Comparison of ENCODE assay signal across 20 cellular contexts in genomic region chr10:125103466-125104377, GRCh38. TPM values are rescaled to one million over a fixed set of nuclear protein-coding genes. Genes with fewer than 3 reads are reported as not detected.
DNase-seq lines count a peak whose midpoint lies in the region; ATAC-seq and TF ChIP-seq lines count a peak whose summit lies in the region.
"Had no signal": no experiment of that assay in that cellular context is flagged by ENCODE, and none has a peak within 500 bp of the region (broad histone marks: within the 10 kb centered on the region; RNA-seq: fewer than 3 reads in every experiment).

No MANE protein-coding gene starts in this region.

- H3K4me1 Mint-ChIP-seq in CD14-positive monocyte: peaks cover 34% of the 10 kb centered on the region
- H3K4me1 Mint-ChIP-seq: stimulated activated naive CD8-positive, alpha-beta T cell treated with anti-CD3 and anti-CD28 coated beads, Interleukin-15, amount 100 ng/mL, for 72 hours; T-cell had no signal

- TF ChIP-seq EP300 in upper lobe of left lung (IDR thresholded peaks at IDR 0.05): no peak

- H3K4me3 ChIP-seq in neutrophil (ENCODE audit: low read depth in 1 of 2, low read length in 1 of 2): no peak overlapping the region
- H3K4me3 ChIP-seq in upper lobe of left lung: no peak overlapping the region

- H3K36me3 Mint-ChIP-seq in CD14-positive monocyte: peaks cover 45 to 64% of the 10 kb centered on the region in 2 donors
- H3K36me3 Mint-ChIP-seq: T-cell had no signal

- intact Hi-C loops in CD14-positive monocyte (cut with micrococcal nuclease): no loop called here

- no peak for TF ChIP-seq CTCF in CD14-positive monocyte (IDR thresholded peaks at IDR 0.05)
- no peak for TF ChIP-seq CTCF in neutrophil (IDR thresholded peaks at IDR 0.05)
- TF ChIP-seq CTCF in upper lobe of left lung (IDR thresholded peaks at IDR 0.05): no peak

- TF ChIP-seq POLR2A in upper lobe of left lung (IDR thresholded peaks at IDR 0.05): no peak

- H3K4me1 ChIP-seq in neutrophil (ENCODE audit: control insufficient read depth in 1 of 2, insufficient read depth in 1 of 2, low read depth in 1 of 2, low read length in 1 of 2) (peaks cover 44 to 60% of the 10 kb centered on the region in 2 experiments), upper lobe of left lung (peaks cover 14 to 53% (median 38%) of the 10 kb centered on the region in 4 donors)

- H3K27ac Mint-ChIP-seq in CD14-positive monocyte: peak overlapping the region in 6 of 7 donors; percentile 39 to 79 (median 50)
- H3K27ac Mint-ChIP-seq: stimulated activated naive CD8-positive, alpha-beta T cell treated with anti-CD3 and anti-CD28 coated beads, Interleukin-15, amount 100 ng/mL, for 72 hours; T-cell had no signal

- peaks cover 0 to 6% (median 4%) of the 10 kb centered on the region in 7 donors for H3K9me3 Mint-ChIP-seq in CD14-positive monocyte

- H3K27ac ChIP-seq in epithelial cell of prostate (peak overlapping the region; percentile 79), neutrophil (peak overlapping the region; percentile 77), upper lobe of left lung (peak overlapping the region in 2 of 4 donors; percentile 28 to 57)

- ATAC-seq in GM19324 (IDR thresholded peaks at IDR 0.05; ENCODE audit: low FRiP score, unreplicated experiment) (no peak), upper lobe of left lung (ENCODE audit: low FRiP score in 2 of 2) (no peak)
- ATAC-seq: sciatic nerve; stimulated activated naive CD8-positive, alpha-beta T cell treated with anti-CD3 and anti-CD28 coated beads, Interleukin-15, amount 100 ng/mL, for 72 hours; T-cell had no signal

- peaks cover 0 to 3% (median 0%) of the 10 kb centered on the region in 3 donors for H3K27me3 Mint-ChIP-seq in CD14-positive monocyte (ENCODE audit: low read depth in 3 of 3)

- H3K36me3 ChIP-seq in neutrophil (peaks cover 30% of the 10 kb centered on the region), upper lobe of left lung (peaks cover 3 to 22% (median 14%) of the 10 kb centered on the region in 4 donors)

- H3K9me3 ChIP-seq in neutrophil: no peaks in the 10 kb centered on the region
- no peaks in the 10 kb centered on the region for H3K9me3 ChIP-seq in upper lobe of left lung

- 86 to 90% methylated on average over 25 to 26 of the region's 26 CpGs for WGBS in upper lobe of left lung, 2 donors

- DNase-seq in CD14-positive monocyte (ENCODE audit: low spot score) (no peak), NCI-H146 treated with DMSO at 0.1 percent for 48 hours (lab: John Stamatoyannopoulos, UW; ENCODE audit: unreplicated experiment) (peak; percentile 9), epithelial cell of prostate (ENCODE audit: low read depth, low spot score) (no peak), A172 (ENCODE audit: low spot score) (no peak), upper lobe of left lung (no peak)
- no peak for DNase-seq in activated T-cell treated with anti-CD3 and anti-CD28 coated beads, Interleukin-2, amount 50 U/mL, for 48 hours
- DNase-seq: activated CD4-positive, alpha-beta T cell treated with anti-CD3 and anti-CD28 coated beads, Interleukin-2, amount 50 U/mL, for 1 hour; activated CD8-positive, alpha-beta memory T cell treated with anti-CD3 and anti-CD28 coated beads, Interleukin-2, amount 50 U/mL, for 48 hours; EL; H7; hypothalamus; NCI-H1092 treated with DMSO at 0.1 percent for 48 hours; NCI-H226; occipital lobe; Right ventricle myocardium superior; stimulated activated naive CD8-positive, alpha-beta T cell treated with anti-CD3 and anti-CD28 coated beads, Interleukin-15, amount 100 ng/mL, for 72 hours; T-cell had no signal

- no peaks in the 10 kb centered on the region for H3K27me3 ChIP-seq in neutrophil
- no peaks in the 10 kb centered on the region for H3K27me3 ChIP-seq in upper lobe of left lung

- no peak overlapping the region for H3K4me3 Mint-ChIP-seq in CD14-positive monocyte
- H3K4me3 Mint-ChIP-seq: stimulated activated naive CD8-positive, alpha-beta T cell treated with anti-CD3 and anti-CD28 coated beads, Interleukin-15, amount 100 ng/mL, for 72 hours; T-cell had no signal

RNA-seq across cellular contexts. Expression of gene CTBP2, which starts 56.6 kb away (rescaled TPM):
- 10 to 100 TPM; 40.9 to 41.1 TPM for polyA plus RNA-seq in CD14-positive monocyte
- 35.0 and 35.5 TPM in 2 replicates for total RNA-seq in A172 (2014; rRNA removed; shearing (Covaris generic))
- total RNA-seq in upper lobe of left lung: 10 to 100 TPM; 47.1 to 82.5 (median 59.7) TPM
